Comparison of ENCODE assay signal across 8 cellular contexts in genomic region chr3:111164621-111165020, GRCh38.
"Had no signal": no experiment of that assay in that cellular context is flagged by ENCODE, and none has a peak within 500 bp of the region (broad histone marks: within the 10 kb centered on the region; RNA-seq: fewer than 3 reads in every experiment).

No MANE protein-coding gene starts in this region.

- FAIRE-seq: G401.6, GM12878, GM12891, GM12892, GM18507, GM19239 had no signal

- DNase-seq: GDM1, GF-D8 had no signal

- H3K4me3 ChIP-seq: GM12878 had no signal

- ATAC-seq: GM12878 had no signal
